Comparison of ENCODE assay signal across 9 cellular contexts in genomic region chr18:79508565-79509535, GRCh38.
DNase-seq lines count a peak whose midpoint lies in the region; ATAC-seq, FAIRE-seq and TF ChIP-seq lines count a peak whose summit lies in the region.
"Had no signal": no experiment of that assay in that cellular context is flagged by ENCODE, and none has a peak within 500 bp of the region (broad histone marks: within the 10 kb centered on the region; RNA-seq: fewer than 3 reads in every experiment).

No MANE protein-coding gene starts in this region.

- peaks cover 2% of the 10 kb centered on the region for H3K9me3 Mint-ChIP-seq in activated naive CD8-positive, alpha-beta T cell treated with anti-CD3 and anti-CD28 coated beads for 36 hours
- H3K9me3 Mint-ChIP-seq in neural progenitor cell = no peaks in the 10 kb centered on the region

- H3K23ac ChIP-seq in neuronal stem cell (ENCODE audit: low read depth, low read length, poor library complexity) = no peak overlapping the region

- WGBS in neuronal stem cell (ENCODE audit: extremely low coverage in 2 of 2, insufficient read length in 2 of 2, insufficient replicate concordance in 1 of 2), 2 donors = 100% methylated on average over 2 of the region's 40 CpGs; no CpG with 5 or more reads in 1 of the 2 donors

- no peaks in the 10 kb centered on the region for H3K36me3 ChIP-seq in H7 (replicated peaks; ENCODE audit: control insufficient read depth, insufficient read depth, low read length)
- H3K36me3 ChIP-seq in neuronal stem cell (replicated peaks in 1 of 2; ENCODE audit: control insufficient read depth in 2 of 2, insufficient read depth in 2 of 2, low read length in 2 of 2) = no peaks in the 10 kb centered on the region
- no peaks in the 10 kb centered on the region for H3K36me3 ChIP-seq in neural progenitor cell

- TF ChIP-seq CTCF in neural progenitor cell (IDR thresholded peaks at IDR 0.05) = no peak

- FAIRE-seq in GM12891 (lab: Jason Lieb, UNC) = peak; percentile 96
- no peak for FAIRE-seq in RCC 7860 (lab: Jason Lieb, UNC)
- FAIRE-seq: GM12892 had no signal

- peak overlapping the region; percentile 11 for H2BK15ac ChIP-seq in neuronal stem cell (ENCODE audit: low read length)

- ATAC-seq in HG03520 (IDR thresholded peaks at IDR 0.05; ENCODE audit: unreplicated experiment) = no peak

- no peak overlapping the region for H2BK12ac ChIP-seq in neuronal stem cell (ENCODE audit: low read length)

- no peak overlapping the region for H3K18ac ChIP-seq in neuronal stem cell (ENCODE audit: low read length)

- H3K4me1 Mint-ChIP-seq in activated naive CD8-positive, alpha-beta T cell treated with anti-CD3 and anti-CD28 coated beads for 36 hours = peaks cover 51% of the 10 kb centered on the region
- peaks cover 24% of the 10 kb centered on the region for H3K4me1 Mint-ChIP-seq in neural progenitor cell

- no peaks in the 10 kb centered on the region for H4K20me1 ChIP-seq in neural progenitor cell (ENCODE audit: low read depth)

- no peaks in the 10 kb centered on the region for H3K27me3 Mint-ChIP-seq in activated naive CD8-positive, alpha-beta T cell treated with anti-CD3 and anti-CD28 coated beads for 36 hours
- peaks cover 6% of the 10 kb centered on the region for H3K27me3 Mint-ChIP-seq in neural progenitor cell (ENCODE audit: insufficient read depth, low read depth)

- H4K8ac ChIP-seq in neuronal stem cell (ENCODE audit: low read depth, low read length) = no peak overlapping the region

- H3K4me3 ChIP-seq in H7 (ENCODE audit: insufficient read depth, low read depth, low read length) (no peak overlapping the region), neuronal stem cell (ENCODE audit: low read length in 2 of 2) (peak overlapping the region in 1 of 2 donors; percentile 27), neural progenitor cell (no peak overlapping the region)

- no peak overlapping the region for H2BK120ac ChIP-seq in neuronal stem cell (ENCODE audit: low read depth, low read length)

- H3K79me1 ChIP-seq in neuronal stem cell (ENCODE audit: low read depth, low read length) = peaks cover 4% of the 10 kb centered on the region

- peak overlapping the region; percentile 33 for H3K4me3 Mint-ChIP-seq in activated naive CD8-positive, alpha-beta T cell treated with anti-CD3 and anti-CD28 coated beads for 36 hours
- no peak overlapping the region for H3K4me3 Mint-ChIP-seq in neural progenitor cell

- H3K27ac Mint-ChIP-seq in activated naive CD8-positive, alpha-beta T cell treated with anti-CD3 and anti-CD28 coated beads for 36 hours = peak overlapping the region; percentile 91
- H3K27ac Mint-ChIP-seq in neural progenitor cell = no peak overlapping the region

- H2AFZ ChIP-seq in neuronal stem cell (ENCODE audit: low read length) (no peak overlapping the region), neural progenitor cell (replicated peaks) (no peak overlapping the region)

- peak overlapping the region; percentile 40 for H4K91ac ChIP-seq in neuronal stem cell (ENCODE audit: low read depth, low read length, poor library complexity)

- H3K9ac ChIP-seq in neuronal stem cell (ENCODE audit: low read depth, low read length, poor library complexity) (no peak overlapping the region), neural progenitor cell (no peak overlapping the region)

- H2AK5ac ChIP-seq in neuronal stem cell (ENCODE audit: low read depth, low read length) = peak overlapping the region; percentile 16

- peaks cover 4% of the 10 kb centered on the region for H3F3A ChIP-seq in neural progenitor cell (ENCODE audit: low read depth)

- H3K4me1 ChIP-seq in neuronal stem cell (ENCODE audit: control insufficient read depth in 2 of 2, insufficient read depth in 1 of 2, low read depth in 1 of 2, low read length in 2 of 2) (peaks cover 3 to 17% of the 10 kb centered on the region in 2 donors), neural progenitor cell (peaks cover 17% of the 10 kb centered on the region)

- no peak for TF ChIP-seq POLR2A in GM12891 (IDR thresholded peaks at IDR 0.05; ENCODE audit: low read depth, low read length)

- no peak overlapping the region for H3K4ac ChIP-seq in neuronal stem cell (ENCODE audit: low read length)

- H3K27me3 ChIP-seq in H7 (ENCODE audit: control insufficient read depth, insufficient read depth, low read length) = no peaks in the 10 kb centered on the region
- H3K27me3 ChIP-seq in neuronal stem cell (ENCODE audit: control insufficient read depth in 3 of 3, insufficient read depth in 3 of 3, low read depth in 1 of 3, low read length in 3 of 3) = peaks cover 0 to 15% (median 0%) of the 10 kb centered on the region in 3 experiments
- H3K27me3 ChIP-seq in neural progenitor cell = peaks cover 16% of the 10 kb centered on the region

- DNase-seq in GM12891 (ENCODE audit: insufficient read length, low spot score) = no peak
- DNase-seq in H7 = peak; percentile 50
- DNase-seq in activated naive CD8-positive, alpha-beta T cell treated with anti-CD3 and anti-CD28 coated beads for 36 hours = peak; percentile 0
- no peak for DNase-seq in neuronal stem cell (ENCODE audit: low spot score)
- DNase-seq in T-helper 9 cell = no peak
- DNase-seq in neural progenitor cell (ENCODE audit: low spot score) = no peak
- no peak for DNase-seq in RCC 7860 (ENCODE audit: low spot score)

- peak overlapping the region; percentile 23 for H3K4me2 ChIP-seq in neuronal stem cell (ENCODE audit: insufficient read depth, low read length, poor library complexity, severe bottlenecking)
- H3K4me2 ChIP-seq in neural progenitor cell = no peak overlapping the region

- H3K79me2 ChIP-seq in neural progenitor cell (ENCODE audit: low read depth) = no peaks in the 10 kb centered on the region

- peaks cover 0 to 3% of the 10 kb centered on the region in 2 donors for H3K9me3 ChIP-seq in neuronal stem cell (replicated peaks in 1 of 2; ENCODE audit: control insufficient read depth in 2 of 2, insufficient read depth in 1 of 2, low read depth in 1 of 2, low read length in 2 of 2)
- H3K9me3 ChIP-seq in neural progenitor cell (ENCODE audit: low read depth) = no peaks in the 10 kb centered on the region

- H2BK5ac ChIP-seq in neuronal stem cell (ENCODE audit: low read length) = no peak overlapping the region

- H3K27ac ChIP-seq in neuronal stem cell (replicated peaks; ENCODE audit: low read length) (no peak overlapping the region), neural progenitor cell (no peak overlapping the region)

- H3K14ac ChIP-seq in neuronal stem cell (ENCODE audit: low read length) = no peak overlapping the region

- H3K36me3 Mint-ChIP-seq in activated naive CD8-positive, alpha-beta T cell treated with anti-CD3 and anti-CD28 coated beads for 36 hours = peaks cover 48% of the 10 kb centered on the region
- peaks cover 4% of the 10 kb centered on the region for H3K36me3 Mint-ChIP-seq in neural progenitor cell

TF ChIP-seq in GM12891, 5 proteins besides CTCF, POLR2A, EP300 and RAD21:
- TF ChIP-seq PAX5 (IDR thresholded peaks at IDR 0.05; ENCODE audit: insufficient read depth, low read length, severe bottlenecking) (no peak), TAF1 (IDR thresholded peaks at IDR 0.05; ENCODE audit: low read depth, low read length) (0 out of 2 replicates have a peak, but pooled peaks have one; percentile 1), POU2F2 (IDR thresholded peaks at IDR 0.05; ENCODE audit: low read depth, low read length) (0 out of 2 replicates have a peak, but pooled peaks have one; percentile 41), SPI1 (IDR thresholded peaks at IDR 0.05; ENCODE audit: low read depth, low read length) (peak; percentile 93), POLR2AphosphoS5 (IDR thresholded peaks at IDR 0.05; ENCODE audit: low read depth, low read length) (no peak)

Comparison
In these comparisons a context has a peak if more than half of its experiments do, and no peak if none do; other contexts are left out.
1. DNase-seq: peak in H7 (single experiment) and activated naive CD8-positive, alpha-beta T cell treated with anti-CD3 and anti-CD28 coated beads for 36 hours (single experiment); none in GM12891 (single experiment), neuronal stem cell (single experiment), T-helper 9 cell (single experiment), neural progenitor cell (single experiment) and RCC 7860 (single experiment).